ENCODE assay signal across 10 cellular contexts in the genomic region with DNA sequence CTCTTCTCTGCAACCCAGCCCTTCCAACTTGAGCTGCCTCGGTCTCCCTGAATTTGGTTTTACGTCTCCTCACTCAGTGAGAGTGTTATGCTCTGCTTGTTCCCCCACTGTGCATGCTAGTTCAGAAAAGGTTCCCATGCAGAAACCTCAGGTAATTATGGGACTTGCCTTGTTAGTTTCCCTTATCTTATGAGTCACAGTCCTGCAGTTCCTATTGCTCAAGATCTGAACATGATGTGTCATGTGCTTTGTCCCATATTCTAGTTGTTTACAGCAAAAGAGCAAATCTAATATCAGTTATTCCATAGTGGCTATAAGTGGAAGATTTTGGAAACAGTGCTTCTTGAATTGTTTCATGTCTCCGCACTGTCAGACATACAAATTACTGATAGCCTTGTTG.
DNase-seq lines count a peak whose midpoint lies in the region; ATAC-seq, FAIRE-seq and TF ChIP-seq lines count a peak whose summit lies in the region.
"Had no signal": no experiment of that assay in that cellular context is flagged by ENCODE, and none has a peak within 500 bp of the region (broad histone marks: within the 10 kb centered on the region; RNA-seq: fewer than 3 reads in every experiment).

No MANE protein-coding gene starts in this region.

- no peaks in the 10 kb centered on the region for H3K27me3 Mint-ChIP-seq in glutamatergic neuron (ENCODE audit: unreplicated experiment)

- POLR2A ChIA-PET in endothelial cell of umbilical vein (lab: Charles Lee), result no interaction called here

- H3K36me3 Mint-ChIP-seq in glutamatergic neuron (ENCODE audit: unreplicated experiment), result no peaks in the 10 kb centered on the region

- H3K4me3 Mint-ChIP-seq in glutamatergic neuron (ENCODE audit: unreplicated experiment), result no peak overlapping the region

- no peaks in the 10 kb centered on the region for H3K4me1 Mint-ChIP-seq in glutamatergic neuron (ENCODE audit: low read depth, unreplicated experiment)

- no peak overlapping the region for H3K4me3 ChIP-seq in BLaER1 treated with 17β-estradiol and CSF1 and Interleukin-3, amounts not matched to agents 10 nM and 100 nM
- H3K4me3 ChIP-seq in endothelial cell of umbilical vein (replicated peaks in 1 of 3; ENCODE audit: insufficient read depth in 1 of 3, low read depth in 1 of 3, low read length in 3 of 3) (no peak overlapping the region), sigmoid colon (no peak overlapping the region)
- H3K4me3 ChIP-seq: thoracic aorta had no signal

- BruUV-seq in endothelial cell of umbilical vein (replicated peaks; lab: Mats Ljungman, UMichigan), result no TSS peak

- no peaks in the 10 kb centered on the region for H3K9me3 ChIP-seq in BLaER1 treated with 17β-estradiol and CSF1 and Interleukin-3, amounts not matched to agents 10 nM and 100 nM (replicated peaks in 1 of 11)
- H3K9me3 ChIP-seq in endothelial cell of umbilical vein (replicated peaks; ENCODE audit: control insufficient read depth, insufficient read depth, low read length) (no peaks in the 10 kb centered on the region), sigmoid colon (no peaks in the 10 kb centered on the region)
- H3K9me3 ChIP-seq: thoracic aorta had no signal

- intact Hi-C loops in endothelial cell of umbilical vein (cut with micrococcal nuclease), result no loop called here
- intact Hi-C loops in sigmoid colon (cut with DNase I), result no loop called here

- peaks cover 0 to 33% (median 7%) of the 10 kb centered on the region in 10 experiments; a peak in 10 of 20 replicates for H3K4me1 ChIP-seq in BLaER1 treated with 17β-estradiol and CSF1 and Interleukin-3, amounts not matched to agents 10 nM and 100 nM
- H3K4me1 ChIP-seq in endothelial cell of umbilical vein (ENCODE audit: control insufficient read depth, extremely low read depth, insufficient read depth, low read length) (peaks cover 12% of the 10 kb centered on the region), sigmoid colon (no peaks in the 10 kb centered on the region)

- H3K9me1 ChIP-seq in endothelial cell of umbilical vein (replicated peaks; ENCODE audit: control insufficient read depth, extremely low read depth, insufficient read depth, low read length), result no peaks in the 10 kb centered on the region

- 88 to 92% methylated on average over 3 of the region's 3 CpGs for WGBS in sigmoid colon, 2 donors

- no peaks in the 10 kb centered on the region for H3K9me3 Mint-ChIP-seq in glutamatergic neuron (ENCODE audit: unreplicated experiment)

- no peaks in the 10 kb centered on the region for H3K36me3 ChIP-seq in BLaER1 treated with 17β-estradiol and CSF1 and Interleukin-3, amounts not matched to agents 10 nM and 100 nM
- no peaks in the 10 kb centered on the region for H3K36me3 ChIP-seq in endothelial cell of umbilical vein (ENCODE audit: control insufficient read depth in 2 of 2, extremely low read depth in 1 of 2, insufficient read depth in 2 of 2, low read length in 2 of 2)
- H3K36me3 ChIP-seq in sigmoid colon, result no peaks in the 10 kb centered on the region
- H3K36me3 ChIP-seq: thoracic aorta had no signal

- dilution Hi-C loops in endothelial cell of umbilical vein (cut with MboI; ENCODE audit: extremely low pct_ligation_motif_present, low sequenced_read_pairs), result no loop called here

- no peak overlapping the region for H3K27ac Mint-ChIP-seq in glutamatergic neuron (ENCODE audit: unreplicated experiment)

- H3K27me3 ChIP-seq in BLaER1 treated with 17β-estradiol and CSF1 and Interleukin-3, amounts not matched to agents 10 nM and 100 nM, result no peaks in the 10 kb centered on the region
- H3K27me3 ChIP-seq in endothelial cell of umbilical vein (ENCODE audit: control insufficient read depth in 2 of 2, insufficient read depth in 2 of 2, low read length in 2 of 2) (peaks cover 20 to 70% of the 10 kb centered on the region in 2 experiments), sigmoid colon (no peaks in the 10 kb centered on the region)

- no peak for TF ChIP-seq EP300 in sigmoid colon (IDR thresholded peaks at IDR 0.05)

- no peak overlapping the region for H2AFZ ChIP-seq in endothelial cell of umbilical vein (ENCODE audit: low read depth, low read length)

- peak overlapping the region in 6 of 11 experiments; percentile 23 to 75 (median 50); a peak in 12 of 22 replicates for H3K4me2 ChIP-seq in BLaER1 treated with 17β-estradiol and CSF1 and Interleukin-3, amounts not matched to agents 10 nM and 100 nM
- peak overlapping the region; percentile 21 for H3K4me2 ChIP-seq in endothelial cell of umbilical vein (ENCODE audit: insufficient read depth, low read length)

- no peak overlapping the region for H3K9ac ChIP-seq in BLaER1 treated with 17β-estradiol and CSF1 and Interleukin-3, amounts not matched to agents 10 nM and 100 nM
- H3K9ac ChIP-seq in endothelial cell of umbilical vein (replicated peaks; ENCODE audit: extremely low read depth, insufficient read depth, low read length), result no peak overlapping the region

- TF ChIP-seq CTCF in endothelial cell of umbilical vein (IDR thresholded peaks at IDR 0.05; ENCODE audit: extremely low read depth in 1 of 2, insufficient read depth in 1 of 2, low read depth in 1 of 2, low read length in 2 of 2), result no peak
- TF ChIP-seq CTCF in sigmoid colon (IDR thresholded peaks at IDR 0.05), result no peak
- TF ChIP-seq CTCF in glutamatergic neuron (IDR thresholded peaks at IDR 0.05; ENCODE audit: partially characterized antibody, unreplicated experiment), result no peak

- no peaks in the 10 kb centered on the region for H3K79me2 ChIP-seq in endothelial cell of umbilical vein (ENCODE audit: control insufficient read depth, insufficient read depth, low read length)

- CTCF ChIA-PET in endothelial cell of umbilical vein (lab: Charles Lee), result interaction anchor here (0.5 kb wide), 1 partner anchor 14 kb away, joined by 3 read pairs; no protein-coding TSS in a partner anchor

- no peak for FAIRE-seq in endothelial cell of umbilical vein (lab: Jason Lieb, UNC)

- peak overlapping the region in 6 of 11 experiments; percentile 9 to 63 (median 44); a peak in 9 of 22 replicates for H3K27ac ChIP-seq in BLaER1 treated with 17β-estradiol and CSF1 and Interleukin-3, amounts not matched to agents 10 nM and 100 nM
- no peak overlapping the region for H3K27ac ChIP-seq in endothelial cell of umbilical vein (ENCODE audit: insufficient read depth, low read depth, low read length)
- H3K27ac ChIP-seq in sigmoid colon, result no peak overlapping the region
- H3K27ac ChIP-seq: thoracic aorta, VCaP had no signal

- ATAC-seq in GM21423 (IDR thresholded peaks at IDR 0.05; ENCODE audit: unreplicated experiment) (peak; percentile 75), HG03521 (IDR thresholded peaks at IDR 0.05; ENCODE audit: unreplicated experiment) (peak; percentile 79)

- H4K20me1 ChIP-seq in BLaER1 treated with 17β-estradiol and CSF1 and Interleukin-3, amounts not matched to agents 10 nM and 100 nM, result no peaks in the 10 kb centered on the region
- peaks cover 3% of the 10 kb centered on the region for H4K20me1 ChIP-seq in endothelial cell of umbilical vein (replicated peaks; ENCODE audit: control insufficient read depth, extremely low read depth, insufficient read depth, low read length)

- DNase-seq in endothelial cell of umbilical vein (ENCODE audit: low read depth, low spot score) (peak; percentile 16), DMS 273 (lab: John Stamatoyannopoulos, UW; ENCODE audit: unreplicated experiment) (no peak), sigmoid colon (no peak), DMS153 treated with DMSO at 0.1 percent for 48 hours (lab: John Stamatoyannopoulos, UW; ENCODE audit: unreplicated experiment) (no peak), glutamatergic neuron (no peak)

- TF ChIP-seq POLR2A in endothelial cell of umbilical vein (IDR thresholded peaks at IDR 0.05; ENCODE audit: low read depth, low read length), result no peak
- no peak for TF ChIP-seq POLR2A in sigmoid colon (IDR thresholded peaks at IDR 0.05)

TF ChIP-seq in endothelial cell of umbilical vein, 7 proteins besides CTCF, POLR2A, EP300 and RAD21:
- TF ChIP-seq GATA2 (IDR thresholded peaks at IDR 0.05; ENCODE audit: insufficient read depth, insufficient read length, low read depth, low read length) (peak; percentile 31), FOS (IDR thresholded peaks at IDR 0.05; ENCODE audit: borderline replicate concordance, insufficient read depth, low read length) (peak; percentile 82)
- TF ChIP-seq, protein P1, sequence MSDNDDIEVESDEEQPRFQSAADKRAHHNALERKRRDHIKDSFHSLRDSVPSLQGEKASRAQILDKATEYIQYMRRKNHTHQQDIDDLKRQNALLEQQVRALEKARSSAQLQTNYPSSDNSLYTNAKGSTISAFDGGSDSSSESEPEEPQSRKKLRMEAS (IDR thresholded peaks at IDR 0.05; ENCODE audit: insufficient read depth, insufficient read length), result no peak
TF ChIP-seq in endothelial cell of umbilical vein: peak in this region for 2.

Comparison
In these comparisons a context has a peak if more than half of its experiments do, and no peak if none do; other contexts are left out.
1. H3K27ac ChIP-seq: peak in BLaER1 treated with 17β-estradiol and CSF1 and Interleukin-3, amounts not matched to agents 10 nM and 100 nM (6 of 11); none in endothelial cell of umbilical vein (single experiment) and sigmoid colon (0 of 4).